Comparison of ENCODE assay signal across 1 cellular context in the genomic region with DNA sequence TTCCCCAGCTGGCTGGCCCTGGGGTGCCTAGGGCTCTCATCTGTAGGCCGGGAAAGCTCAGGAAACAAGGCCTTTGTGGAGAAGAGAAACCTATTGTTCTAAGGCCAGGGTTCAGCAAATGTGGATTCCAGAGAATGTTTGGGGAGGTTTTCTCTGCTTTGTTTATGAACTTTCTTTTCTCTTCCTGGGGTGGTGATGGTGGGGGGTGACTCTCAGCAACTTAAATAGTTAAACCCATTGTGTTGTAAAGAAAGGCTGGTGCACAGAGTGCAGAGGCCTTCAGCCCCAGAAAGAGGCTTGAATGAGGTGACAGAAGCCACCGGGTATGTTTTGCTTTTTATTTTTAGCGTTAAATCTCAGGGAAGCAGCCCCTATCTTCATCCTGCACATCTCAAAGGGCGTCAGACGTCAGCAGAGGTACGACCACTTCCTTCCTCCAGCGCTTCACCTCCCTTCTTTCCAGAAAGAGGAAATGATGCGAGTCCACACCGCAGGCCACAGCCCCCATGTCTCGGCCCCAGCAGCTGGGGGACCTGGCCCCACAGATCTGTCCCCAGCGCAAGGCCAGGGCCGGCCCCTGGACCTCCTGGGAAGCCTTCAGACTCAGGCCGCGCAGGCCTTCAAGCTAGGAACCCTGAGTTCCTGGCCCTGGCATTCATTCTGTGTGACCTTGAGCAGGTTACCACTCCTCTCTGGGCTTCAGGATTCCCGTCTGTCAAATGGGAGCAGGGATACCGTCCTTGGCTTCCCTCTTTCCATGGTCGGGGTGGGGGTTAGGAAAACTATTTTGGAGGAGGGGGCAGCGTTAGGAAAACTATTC.
TF ChIP-seq lines count a peak whose summit lies in the region.

No MANE protein-coding gene starts in this region.

TF ChIP-seq in GM12878, 131 proteins besides CTCF, POLR2A, EP300 and RAD21 (continued from another document and continues in another):
- TF ChIP-seq, protein P1, sequence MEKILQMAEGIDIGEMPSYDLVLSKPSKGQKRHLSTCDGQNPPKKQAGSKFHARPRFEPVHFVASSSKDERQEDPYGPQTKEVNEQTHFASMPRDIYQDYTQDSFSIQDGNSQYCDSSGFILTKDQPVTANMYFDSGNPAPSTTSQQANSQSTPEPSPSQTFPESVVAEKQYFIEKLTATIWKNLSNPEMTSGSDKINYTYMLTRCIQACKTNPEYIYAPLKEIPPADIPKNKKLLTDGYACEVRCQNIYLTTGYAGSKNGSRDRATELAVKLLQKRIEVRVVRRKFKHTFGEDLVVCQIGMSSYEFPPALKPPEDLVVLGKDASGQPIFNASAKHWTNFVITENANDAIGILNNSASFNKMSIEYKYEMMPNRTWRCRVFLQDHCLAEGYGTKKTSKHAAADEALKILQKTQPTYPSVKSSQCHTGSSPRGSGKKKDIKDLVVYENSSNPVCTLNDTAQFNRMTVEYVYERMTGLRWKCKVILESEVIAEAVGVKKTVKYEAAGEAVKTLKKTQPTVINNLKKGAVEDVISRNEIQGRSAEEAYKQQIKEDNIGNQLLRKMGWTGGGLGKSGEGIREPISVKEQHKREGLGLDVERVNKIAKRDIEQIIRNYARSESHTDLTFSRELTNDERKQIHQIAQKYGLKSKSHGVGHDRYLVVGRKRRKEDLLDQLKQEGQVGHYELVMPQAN (conservative IDR thresholded peaks at IDR 0.05), result no peak
- TF ChIP-seq, protein P2, sequence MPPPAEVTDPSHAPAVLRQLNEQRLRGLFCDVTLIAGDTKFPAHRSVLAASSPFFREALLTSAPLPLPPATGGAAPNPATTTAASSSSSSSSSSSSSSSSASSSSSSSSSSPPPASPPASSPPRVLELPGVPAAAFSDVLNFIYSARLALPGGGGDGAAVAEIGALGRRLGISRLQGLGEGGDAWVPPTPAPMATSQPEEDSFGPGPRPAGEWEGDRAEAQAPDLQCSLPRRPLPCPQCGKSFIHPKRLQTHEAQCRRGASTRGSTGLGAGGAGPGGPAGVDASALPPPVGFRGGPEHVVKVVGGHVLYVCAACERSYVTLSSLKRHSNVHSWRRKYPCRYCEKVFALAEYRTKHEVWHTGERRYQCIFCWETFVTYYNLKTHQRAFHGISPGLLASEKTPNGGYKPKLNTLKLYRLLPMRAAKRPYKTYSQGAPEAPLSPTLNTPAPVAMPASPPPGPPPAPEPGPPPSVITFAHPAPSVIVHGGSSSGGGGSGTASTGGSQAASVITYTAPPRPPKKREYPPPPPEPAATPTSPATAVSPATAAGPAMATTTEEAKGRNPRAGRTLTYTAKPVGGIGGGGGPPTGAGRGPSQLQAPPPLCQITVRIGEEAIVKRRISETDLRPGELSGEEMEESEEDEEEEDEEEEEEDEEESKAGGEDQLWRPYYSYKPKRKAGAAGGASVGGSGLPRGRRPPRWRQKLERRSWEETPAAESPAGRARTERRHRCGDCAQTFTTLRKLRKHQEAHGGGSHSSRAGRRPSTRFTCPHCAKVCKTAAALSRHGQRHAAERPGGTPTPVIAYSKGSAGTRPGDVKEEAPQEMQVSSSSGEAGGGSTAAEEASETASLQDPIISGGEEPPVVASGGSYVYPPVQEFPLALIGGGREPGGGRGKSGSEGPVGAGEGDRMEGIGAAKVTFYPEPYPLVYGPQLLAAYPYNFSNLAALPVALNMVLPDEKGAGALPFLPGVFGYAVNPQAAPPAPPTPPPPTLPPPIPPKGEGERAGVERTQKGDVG (CRISPR knock-in tag; IDR thresholded peaks at IDR 0.05), result no peak
- TF ChIP-seq, protein P3, sequence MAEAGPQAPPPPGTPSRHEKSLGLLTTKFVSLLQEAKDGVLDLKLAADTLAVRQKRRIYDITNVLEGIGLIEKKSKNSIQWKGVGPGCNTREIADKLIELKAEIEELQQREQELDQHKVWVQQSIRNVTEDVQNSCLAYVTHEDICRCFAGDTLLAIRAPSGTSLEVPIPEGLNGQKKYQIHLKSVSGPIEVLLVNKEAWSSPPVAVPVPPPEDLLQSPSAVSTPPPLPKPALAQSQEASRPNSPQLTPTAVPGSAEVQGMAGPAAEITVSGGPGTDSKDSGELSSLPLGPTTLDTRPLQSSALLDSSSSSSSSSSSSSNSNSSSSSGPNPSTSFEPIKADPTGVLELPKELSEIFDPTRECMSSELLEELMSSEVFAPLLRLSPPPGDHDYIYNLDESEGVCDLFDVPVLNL (IDR thresholded peaks at IDR 0.05; ENCODE audit: low read depth, low read length), result no peak
- TF ChIP-seq GABPA (IDR thresholded peaks at IDR 0.05; ENCODE audit: low read depth) (peak; percentile 62; the same call in 1 of the 2 replicates), TCF7 (IDR thresholded peaks at IDR 0.05; ENCODE audit: borderline replicate concordance) (no peak), BMI1 (IDR thresholded peaks at IDR 0.05; ENCODE audit: borderline replicate concordance) (no peak; the same call in 1 of the 2 replicates), FOS (IDR thresholded peaks at IDR 0.05; ENCODE audit: borderline replicate concordance, extremely low read depth, insufficient read length) (no peak), BCL11A (IDR thresholded peaks at IDR 0.05; ENCODE audit: low read depth, low read length) (peak; percentile 69; the same call in 1 of the 2 replicates), NFXL1 (IDR thresholded peaks at IDR 0.05; ENCODE audit: borderline replicate concordance) (no peak), YBX1 (IDR thresholded peaks at IDR 0.05) (no peak), ESRRA (IDR thresholded peaks at IDR 0.05; ENCODE audit: low read length) (no peak), CEBPB (IDR thresholded peaks at IDR 0.05; ENCODE audit: borderline replicate concordance in 1 of 2, low read depth in 2 of 2, low read length in 2 of 2) (no peak), CREM (IDR thresholded peaks at IDR 0.05; ENCODE audit: low read depth) (peak; percentile 81), KAT2A (conservative IDR thresholded peaks at IDR 0.05; ENCODE audit: control insufficient read depth, low read depth, low read length) (no peak), STAT1 (conservative IDR thresholded peaks at IDR 0.05) (no peak), RB1 (IDR thresholded peaks at IDR 0.05; ENCODE audit: borderline replicate concordance) (no peak), ETV6 (conservative IDR thresholded peaks at IDR 0.05 in 1 of 2, IDR thresholded peaks at IDR 0.05 in 1 of 2; ENCODE audit: borderline replicate concordance in 1 of 2, low read depth in 1 of 2) (peak in 1 of 2 experiments; percentile 96; a peak in 2 of 4 replicates), RELA (IDR thresholded peaks at IDR 0.05; ENCODE audit: borderline replicate concordance, partially characterized antibody) (no peak), EED (IDR thresholded peaks at IDR 0.05; ENCODE audit: low read depth) (peak; percentile 97), ASH2L (IDR thresholded peaks at IDR 0.05; ENCODE audit: borderline replicate concordance, low read depth) (no peak), MEF2A (IDR thresholded peaks at IDR 0.05; ENCODE audit: insufficient read depth, low read depth, low read length) (peak; percentile 61), ZNF24 (IDR thresholded peaks at IDR 0.05) (no peak)
- TF ChIP-seq, protein P4, sequence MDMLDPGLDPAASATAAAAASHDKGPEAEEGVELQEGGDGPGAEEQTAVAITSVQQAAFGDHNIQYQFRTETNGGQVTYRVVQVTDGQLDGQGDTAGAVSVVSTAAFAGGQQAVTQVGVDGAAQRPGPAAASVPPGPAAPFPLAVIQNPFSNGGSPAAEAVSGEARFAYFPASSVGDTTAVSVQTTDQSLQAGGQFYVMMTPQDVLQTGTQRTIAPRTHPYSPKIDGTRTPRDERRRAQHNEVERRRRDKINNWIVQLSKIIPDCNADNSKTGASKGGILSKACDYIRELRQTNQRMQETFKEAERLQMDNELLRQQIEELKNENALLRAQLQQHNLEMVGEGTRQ (IDR thresholded peaks at IDR 0.05; ENCODE audit: borderline replicate concordance, low read depth, low read length), result no peak
- TF ChIP-seq, protein P5, sequence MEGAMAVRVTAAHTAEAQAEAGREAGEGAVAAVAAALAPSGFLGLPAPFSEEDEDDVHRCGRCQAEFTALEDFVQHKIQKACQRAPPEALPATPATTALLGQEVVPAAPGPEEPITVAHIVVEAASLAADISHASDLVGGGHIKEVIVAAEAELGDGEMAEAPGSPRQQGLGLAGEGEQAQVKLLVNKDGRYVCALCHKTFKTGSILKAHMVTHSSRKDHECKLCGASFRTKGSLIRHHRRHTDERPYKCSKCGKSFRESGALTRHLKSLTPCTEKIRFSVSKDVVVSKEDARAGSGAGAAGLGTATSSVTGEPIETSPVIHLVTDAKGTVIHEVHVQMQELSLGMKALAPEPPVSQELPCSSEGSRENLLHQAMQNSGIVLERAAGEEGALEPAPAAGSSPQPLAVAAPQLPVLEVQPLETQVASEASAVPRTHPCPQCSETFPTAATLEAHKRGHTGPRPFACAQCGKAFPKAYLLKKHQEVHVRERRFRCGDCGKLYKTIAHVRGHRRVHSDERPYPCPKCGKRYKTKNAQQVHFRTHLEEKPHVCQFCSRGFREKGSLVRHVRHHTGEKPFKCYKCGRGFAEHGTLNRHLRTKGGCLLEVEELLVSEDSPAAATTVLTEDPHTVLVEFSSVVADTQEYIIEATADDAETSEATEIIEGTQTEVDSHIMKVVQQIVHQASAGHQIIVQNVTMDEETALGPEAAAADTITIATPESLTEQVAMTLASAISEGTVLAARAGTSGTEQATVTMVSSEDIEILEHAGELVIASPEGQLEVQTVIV (IDR thresholded peaks at IDR 0.05; ENCODE audit: borderline replicate concordance, partially characterized antibody), result no peak
- TF ChIP-seq, protein P6, sequence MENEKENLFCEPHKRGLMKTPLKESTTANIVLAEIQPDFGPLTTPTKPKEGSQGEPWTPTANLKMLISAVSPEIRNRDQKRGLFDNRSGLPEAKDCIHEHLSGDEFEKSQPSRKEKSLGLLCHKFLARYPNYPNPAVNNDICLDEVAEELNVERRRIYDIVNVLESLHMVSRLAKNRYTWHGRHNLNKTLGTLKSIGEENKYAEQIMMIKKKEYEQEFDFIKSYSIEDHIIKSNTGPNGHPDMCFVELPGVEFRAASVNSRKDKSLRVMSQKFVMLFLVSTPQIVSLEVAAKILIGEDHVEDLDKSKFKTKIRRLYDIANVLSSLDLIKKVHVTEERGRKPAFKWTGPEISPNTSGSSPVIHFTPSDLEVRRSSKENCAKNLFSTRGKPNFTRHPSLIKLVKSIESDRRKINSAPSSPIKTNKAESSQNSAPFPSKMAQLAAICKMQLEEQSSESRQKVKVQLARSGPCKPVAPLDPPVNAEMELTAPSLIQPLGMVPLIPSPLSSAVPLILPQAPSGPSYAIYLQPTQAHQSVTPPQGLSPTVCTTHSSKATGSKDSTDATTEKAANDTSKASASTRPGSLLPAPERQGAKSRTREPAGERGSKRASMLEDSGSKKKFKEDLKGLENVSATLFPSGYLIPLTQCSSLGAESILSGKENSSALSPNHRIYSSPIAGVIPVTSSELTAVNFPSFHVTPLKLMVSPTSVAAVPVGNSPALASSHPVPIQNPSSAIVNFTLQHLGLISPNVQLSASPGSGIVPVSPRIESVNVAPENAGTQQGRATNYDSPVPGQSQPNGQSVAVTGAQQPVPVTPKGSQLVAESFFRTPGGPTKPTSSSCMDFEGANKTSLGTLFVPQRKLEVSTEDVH (IDR thresholded peaks at IDR 0.05; ENCODE audit: low read depth, partially characterized antibody), result no peak
- TF ChIP-seq, protein P7, sequence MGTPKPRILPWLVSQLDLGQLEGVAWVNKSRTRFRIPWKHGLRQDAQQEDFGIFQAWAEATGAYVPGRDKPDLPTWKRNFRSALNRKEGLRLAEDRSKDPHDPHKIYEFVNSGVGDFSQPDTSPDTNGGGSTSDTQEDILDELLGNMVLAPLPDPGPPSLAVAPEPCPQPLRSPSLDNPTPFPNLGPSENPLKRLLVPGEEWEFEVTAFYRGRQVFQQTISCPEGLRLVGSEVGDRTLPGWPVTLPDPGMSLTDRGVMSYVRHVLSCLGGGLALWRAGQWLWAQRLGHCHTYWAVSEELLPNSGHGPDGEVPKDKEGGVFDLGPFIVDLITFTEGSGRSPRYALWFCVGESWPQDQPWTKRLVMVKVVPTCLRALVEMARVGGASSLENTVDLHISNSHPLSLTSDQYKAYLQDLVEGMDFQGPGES (IDR thresholded peaks at IDR 0.05), result no peak
- TF ChIP-seq, protein P8, sequence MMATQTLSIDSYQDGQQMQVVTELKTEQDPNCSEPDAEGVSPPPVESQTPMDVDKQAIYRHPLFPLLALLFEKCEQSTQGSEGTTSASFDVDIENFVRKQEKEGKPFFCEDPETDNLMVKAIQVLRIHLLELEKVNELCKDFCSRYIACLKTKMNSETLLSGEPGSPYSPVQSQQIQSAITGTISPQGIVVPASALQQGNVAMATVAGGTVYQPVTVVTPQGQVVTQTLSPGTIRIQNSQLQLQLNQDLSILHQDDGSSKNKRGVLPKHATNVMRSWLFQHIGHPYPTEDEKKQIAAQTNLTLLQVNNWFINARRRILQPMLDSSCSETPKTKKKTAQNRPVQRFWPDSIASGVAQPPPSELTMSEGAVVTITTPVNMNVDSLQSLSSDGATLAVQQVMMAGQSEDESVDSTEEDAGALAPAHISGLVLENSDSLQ (IDR thresholded peaks at IDR 0.05), result peak; percentile 48
- TF ChIP-seq, protein P9, sequence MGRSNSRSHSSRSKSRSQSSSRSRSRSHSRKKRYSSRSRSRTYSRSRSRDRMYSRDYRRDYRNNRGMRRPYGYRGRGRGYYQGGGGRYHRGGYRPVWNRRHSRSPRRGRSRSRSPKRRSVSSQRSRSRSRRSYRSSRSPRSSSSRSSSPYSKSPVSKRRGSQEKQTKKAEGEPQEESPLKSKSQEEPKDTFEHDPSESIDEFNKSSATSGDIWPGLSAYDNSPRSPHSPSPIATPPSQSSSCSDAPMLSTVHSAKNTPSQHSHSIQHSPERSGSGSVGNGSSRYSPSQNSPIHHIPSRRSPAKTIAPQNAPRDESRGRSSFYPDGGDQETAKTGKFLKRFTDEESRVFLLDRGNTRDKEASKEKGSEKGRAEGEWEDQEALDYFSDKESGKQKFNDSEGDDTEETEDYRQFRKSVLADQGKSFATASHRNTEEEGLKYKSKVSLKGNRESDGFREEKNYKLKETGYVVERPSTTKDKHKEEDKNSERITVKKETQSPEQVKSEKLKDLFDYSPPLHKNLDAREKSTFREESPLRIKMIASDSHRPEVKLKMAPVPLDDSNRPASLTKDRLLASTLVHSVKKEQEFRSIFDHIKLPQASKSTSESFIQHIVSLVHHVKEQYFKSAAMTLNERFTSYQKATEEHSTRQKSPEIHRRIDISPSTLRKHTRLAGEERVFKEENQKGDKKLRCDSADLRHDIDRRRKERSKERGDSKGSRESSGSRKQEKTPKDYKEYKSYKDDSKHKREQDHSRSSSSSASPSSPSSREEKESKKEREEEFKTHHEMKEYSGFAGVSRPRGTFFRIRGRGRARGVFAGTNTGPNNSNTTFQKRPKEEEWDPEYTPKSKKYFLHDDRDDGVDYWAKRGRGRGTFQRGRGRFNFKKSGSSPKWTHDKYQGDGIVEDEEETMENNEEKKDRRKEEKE (IDR thresholded peaks at IDR 0.05), result no peak
